ENCODE assay signal across 16 cellular contexts in genomic region chrX:23749576-23749975, GRCh38. TPM values are rescaled to one million over a fixed set of nuclear protein-coding genes. Genes with fewer than 3 reads are reported as not detected.
DNase-seq lines count a peak whose midpoint lies in the region; ATAC-seq and TF ChIP-seq lines count a peak whose summit lies in the region.
"Had no signal": no experiment of that assay in that cellular context is flagged by ENCODE, and none has a peak within 500 bp of the region (broad histone marks: within the 10 kb centered on the region; RNA-seq: fewer than 3 reads in every experiment).

No MANE protein-coding gene starts in this region.

- TF ChIP-seq POLR2A in heart left ventricle (IDR thresholded peaks at IDR 0.05), result no peak

- H3K27ac Mint-ChIP-seq in MCF 10A (ENCODE audit: low read depth, unreplicated experiment), result no peak overlapping the region
- H3K27ac Mint-ChIP-seq: CD4-positive, alpha-beta T cell had no signal

- no peak overlapping the region for H3K27ac ChIP-seq in heart left ventricle
- H3K27ac ChIP-seq: BLaER1 treated with 17β-estradiol and CSF1 and Interleukin-3, amounts not matched to agents 10 nM and 100 nM had no signal

- H3K36me3 ChIP-seq in heart left ventricle, result no peaks in the 10 kb centered on the region
- H3K36me3 ChIP-seq: BLaER1 treated with 17β-estradiol and CSF1 and Interleukin-3, amounts not matched to agents 10 nM and 100 nM had no signal

- intact Hi-C loops in heart left ventricle (cut with DNase I) (loop anchor here in 1 of 10 donors (10.0 kb wide), 1 partner anchor 155 kb away; the partner anchor contains the start of genes APOO and CXorf58), MCF 10A (cut with micrococcal nuclease) (no loop called here)

- CTCF ChIA-PET in MCF 10A (lab: Yijun Ruan, JAX), result interaction anchor here (1.4 kb wide), 1 partner anchor 153 kb away, joined by 4 read pairs; no protein-coding TSS in a partner anchor

- no peaks in the 10 kb centered on the region for H3K36me3 Mint-ChIP-seq in MCF 10A (ENCODE audit: insufficient read depth, unreplicated experiment)
- H3K36me3 Mint-ChIP-seq: IgD-negative memory B cell had no signal

- no peaks in the 10 kb centered on the region for H3K4me1 ChIP-seq in heart left ventricle

- no peak overlapping the region for H3K4me3 ChIP-seq in heart left ventricle
- H3K4me3 ChIP-seq: BLaER1 treated with 17β-estradiol and CSF1 and Interleukin-3, amounts not matched to agents 10 nM and 100 nM had no signal

- 61 to 77% (median 64%) methylated on average over 2 of the region's 2 CpGs for WGBS in heart left ventricle, 4 donors

- TF ChIP-seq CTCF in heart left ventricle (IDR thresholded peaks at IDR 0.05) (no peak), MCF 10A (IDR thresholded peaks at IDR 0.05; ENCODE audit: unreplicated experiment) (no peak)

- BruUV-seq in MCF 10A (replicated peaks; lab: Mats Ljungman, UMichigan), result no TSS peak

- H3K9me3 ChIP-seq in heart left ventricle, result no peaks in the 10 kb centered on the region
- H3K9me3 ChIP-seq: BLaER1 treated with 17β-estradiol and CSF1 and Interleukin-3, amounts not matched to agents 10 nM and 100 nM had no signal

- H3K4me3 Mint-ChIP-seq in MCF 10A (ENCODE audit: unreplicated experiment), result no peak overlapping the region
- H3K4me3 Mint-ChIP-seq: CD4-positive, alpha-beta T cell; H9; IgD-negative memory B cell had no signal

- peak; percentile 32 for DNase-seq in EH (ENCODE audit: low read depth)
- DNase-seq in M059J (ENCODE audit: low read depth), result peak; percentile 58
- peak; percentile 1 for DNase-seq in fibroblast of gingiva (ENCODE audit: low read depth)
- DNase-seq in renal cortical epithelial cell (ENCODE audit: low read depth), result peak; percentile 62
- no peak for DNase-seq in NCI-H146 treated with DMSO at 0.1 percent for 48 hours (lab: John Stamatoyannopoulos, UW; ENCODE audit: unreplicated experiment)
- no peak for DNase-seq in heart left ventricle
- DNase-seq in MCF 10A (ENCODE audit: unreplicated experiment), result no peak
- DNase-seq: 8988T; Calu3; CD4-positive, alpha-beta T cell; DMS 273 treated with DMSO at 0.1 percent for 48 hours; GOT3; H9 had no signal

- ATAC-seq in HG02973 (IDR thresholded peaks at IDR 0.05; ENCODE audit: unreplicated experiment), result no peak
- no peak for ATAC-seq in heart left ventricle

- POLR2A ChIA-PET in MCF 10A (lab: Yijun Ruan, JAX), result no interaction called here

- peaks cover 6% of the 10 kb centered on the region for H3K4me1 Mint-ChIP-seq in MCF 10A (ENCODE audit: insufficient read depth, unreplicated experiment)
- H3K4me1 Mint-ChIP-seq: H9 had no signal

- H3K9me3 Mint-ChIP-seq in MCF 10A (ENCODE audit: unreplicated experiment), result no peaks in the 10 kb centered on the region
- H3K9me3 Mint-ChIP-seq: CD4-positive, alpha-beta T cell; H9; IgD-negative memory B cell had no signal

- no peaks in the 10 kb centered on the region for H3K27me3 Mint-ChIP-seq in MCF 10A (ENCODE audit: insufficient read depth, unreplicated experiment)
- H3K27me3 Mint-ChIP-seq: CD4-positive, alpha-beta T cell had no signal

- H3K27me3 ChIP-seq in heart left ventricle, result no peaks in the 10 kb centered on the region
- H3K27me3 ChIP-seq: BLaER1 treated with 17β-estradiol and CSF1 and Interleukin-3, amounts not matched to agents 10 nM and 100 nM had no signal

RNA-seq across cellular contexts. Expression of gene ACOT9, which starts 6.5 kb away (rescaled TPM):
- 47.9 and 75.6 TPM in 2 replicates for total RNA-seq in M059J (2014; rRNA removed; shearing (Covaris generic))
- 51.2 and 112 TPM in 2 replicates for total RNA-seq in renal cortical epithelial cell
- total RNA-seq in heart left ventricle, result 10 to 100 TPM; 45.3 to 81.1 (median 59.3) TPM
- polyA plus RNA-seq in heart left ventricle, result 10 to 100 TPM; 55.5 to 77.9 TPM
- total RNA-seq in MCF 10A (2022), result 71.9 and 83.9 TPM in 2 replicates

RNA-seq across cellular contexts. Expression of gene SAT1, which starts 33.4 kb away (rescaled TPM):
- 168 and 187 TPM in 2 replicates for total RNA-seq in M059J (2014; rRNA removed; shearing (Covaris generic))
- total RNA-seq in renal cortical epithelial cell, result 569 and 976 TPM in 2 replicates
- total RNA-seq in heart left ventricle, result 100 to 1,000 TPM in 6 of 9 donors, 10 to 100 TPM in 3; 67.0 to 373 (median 154) TPM
- polyA plus RNA-seq in heart left ventricle, result 100 to 1,000 TPM; 219 to 814 TPM
- 582 and 687 TPM in 2 replicates for total RNA-seq in MCF 10A (2022)

Comparison
In these comparisons a context has a peak if more than half of its experiments do, and no peak if none do; other contexts are left out.
1. DNase-seq: peak in EH (single experiment), M059J (single experiment), fibroblast of gingiva (single experiment) and renal cortical epithelial cell (single experiment); none in NCI-H146 treated with DMSO at 0.1 percent for 48 hours (single experiment), heart left ventricle (0 of 5) and MCF 10A (single experiment).